ENCODE assay signal across 10 cellular contexts in the genomic region with DNA sequence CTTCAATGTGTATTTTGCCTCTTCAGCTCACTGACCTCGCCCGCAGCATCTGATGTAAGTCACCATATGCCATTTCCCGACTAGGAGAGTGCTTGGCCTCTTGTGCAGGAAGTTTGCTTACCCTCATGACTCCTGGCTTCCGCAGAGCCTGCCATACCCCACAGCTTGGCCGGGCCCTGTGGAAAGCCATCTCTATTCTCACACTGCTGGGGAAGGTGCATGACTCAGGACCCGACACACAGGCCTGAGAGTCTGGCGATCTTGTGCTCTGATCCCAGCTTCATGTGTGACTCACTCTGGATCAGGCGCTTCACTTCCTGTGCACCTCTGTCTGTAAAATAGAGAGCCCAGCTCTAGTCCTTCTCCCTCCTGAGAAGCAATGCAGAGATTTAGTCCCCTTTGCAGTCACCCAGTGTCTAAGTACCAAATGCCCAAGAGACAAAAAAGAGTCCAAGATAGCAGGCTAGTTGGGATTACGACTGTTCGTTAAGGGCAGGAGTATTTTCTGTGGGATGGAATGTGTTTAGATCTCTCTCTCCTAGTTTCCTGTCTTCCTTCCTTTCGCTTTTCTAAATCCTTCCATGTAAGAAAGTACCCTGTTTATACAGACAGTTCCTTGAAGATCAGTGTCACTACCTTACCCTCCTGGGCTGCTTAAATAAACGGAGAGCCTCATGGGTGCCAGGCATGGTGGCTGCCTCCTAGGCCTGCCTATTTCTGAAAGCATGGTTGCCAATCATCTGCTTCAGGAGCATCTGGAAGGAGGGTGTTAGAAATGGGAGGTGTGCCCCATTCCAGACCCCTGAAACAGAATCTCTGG.
DNase-seq lines count a peak whose midpoint lies in the region; ATAC-seq and TF ChIP-seq lines count a peak whose summit lies in the region.
"Had no signal": no experiment of that assay in that cellular context is flagged by ENCODE, and none has a peak within 500 bp of the region (broad histone marks: within the 10 kb centered on the region; RNA-seq: fewer than 3 reads in every experiment).

No MANE protein-coding gene starts in this region.

- in situ Hi-C loops in ACHN (cut with HindIII; ENCODE audit: low pct_ligation_motif_present, low pct_unique_long_range_greater_than_20kb, low sequenced_read_pairs), result no loop called here
- in situ Hi-C loops in astrocyte of the cerebellum (cut with HindIII; ENCODE audit: low sequenced_read_pairs), result no loop called here

- ATAC-seq in left lobe of liver (peak; percentile 52), GM21737 (IDR thresholded peaks at IDR 0.05; ENCODE audit: unreplicated experiment) (no peak), GM19467 (IDR thresholded peaks at IDR 0.05; ENCODE audit: unreplicated experiment) (no peak)
- ATAC-seq: natural killer cell had no signal

- H3K4me3 ChIP-seq in astrocyte of the cerebellum (ENCODE audit: low read depth, low read length), result no peak overlapping the region

- TF ChIP-seq CTCF in astrocyte of the cerebellum (IDR thresholded peaks at IDR 0.05; ENCODE audit: low read depth, low read length, missing control alignments), result no peak

- peak; percentile 94 for DNase-seq in ACHN
- peak; percentile 96 for DNase-seq in HK-2 (ENCODE audit: unreplicated experiment)
- peak; percentile 84 for DNase-seq in astrocyte of the cerebellum (ENCODE audit: low read depth)
- no peak for DNase-seq in left lobe of liver (ENCODE audit: low spot score)
- no peak for DNase-seq in NCI-H1436 treated with DMSO at 0.1 percent for 48 hours (lab: John Stamatoyannopoulos, UW)
- no peak for DNase-seq in NCI-H2196 treated with DMSO at 0.1 percent for 48 hours (lab: John Stamatoyannopoulos, UW; ENCODE audit: unreplicated experiment)
- DNase-seq: activated T-cell treated with anti-CD3 and anti-CD28 coated beads for 4 hours, natural killer cell had no signal

Comparison
In these comparisons a context has a peak if more than half of its experiments do, and no peak if none do; other contexts are left out.
1. DNase-seq: peak in ACHN (single experiment), HK-2 (single experiment) and astrocyte of the cerebellum (single experiment); none in left lobe of liver (single experiment), NCI-H1436 treated with DMSO at 0.1 percent for 48 hours (single experiment) and NCI-H2196 treated with DMSO at 0.1 percent for 48 hours (single experiment).